ENCODE assay signal across 11 cellular contexts in genomic region chr7:155230169-155230593, GRCh38.
A peak's percentile ranks its signal among the peaks of the same experiment; 100 is the strongest.
DNase-seq lines count a peak whose midpoint lies in the region; ATAC-seq, FAIRE-seq and TF ChIP-seq lines count a peak whose summit lies in the region.
"Had no signal": no experiment of that assay in that cellular context is flagged by ENCODE, and none has a peak within 500 bp of the region (broad histone marks: within the 10 kb centered on the region; RNA-seq: fewer than 3 reads in every experiment).

No MANE protein-coding gene starts in this region.

- peak overlapping the region; percentile 91 for H3K27ac Mint-ChIP-seq in astrocyte (ENCODE audit: unreplicated experiment)

- peak overlapping the region; percentile 38 for H3K4me2 ChIP-seq in astrocyte (ENCODE audit: low read length)
- peak overlapping the region; percentile 47 for H3K4me2 ChIP-seq in skeletal muscle satellite cell (ENCODE audit: low read length)

- H3K27me3 Mint-ChIP-seq in astrocyte (ENCODE audit: low read depth, unreplicated experiment): peaks cover 25% of the 10 kb centered on the region

- 88 to 89% methylated on average over 11 of the region's 11 CpGs for WGBS in aorta, 2 donors

- no peak overlapping the region for H2AFZ ChIP-seq in astrocyte (ENCODE audit: low read depth, low read length)

- H3K4me3 ChIP-seq in HFF-Myc (replicated peaks; ENCODE audit: low read depth, low read length) (no peak overlapping the region), astrocyte (ENCODE audit: insufficient read depth, low read depth, low read length) (no peak overlapping the region), skeletal muscle satellite cell (ENCODE audit: low read length) (no peak overlapping the region), aorta (ENCODE audit: low read length in 2 of 2) (no peak overlapping the region)

- no peaks in the 10 kb centered on the region for H3K79me2 ChIP-seq in astrocyte (ENCODE audit: insufficient read depth, low read length)

- H3K9me3 ChIP-seq in astrocyte (ENCODE audit: insufficient read depth, low read depth, low read length) (no peaks in the 10 kb centered on the region), skeletal muscle satellite cell (replicated peaks; ENCODE audit: low read length) (no peaks in the 10 kb centered on the region), aorta (ENCODE audit: control insufficient read depth, low read length) (no peaks in the 10 kb centered on the region)

- H3K9ac ChIP-seq in astrocyte (ENCODE audit: low read length) (peak overlapping the region; percentile 45), skeletal muscle satellite cell (ENCODE audit: low read depth, low read length) (peak overlapping the region; percentile 45)

- H4K20me1 ChIP-seq in astrocyte (ENCODE audit: insufficient read depth, low read length): no peaks in the 10 kb centered on the region

- H3K4me1 Mint-ChIP-seq in astrocyte (ENCODE audit: low read depth, unreplicated experiment): peaks cover 39% of the 10 kb centered on the region

- TF ChIP-seq CTCF in HFF-Myc (IDR thresholded peaks at IDR 0.05; ENCODE audit: low read depth, low read length, missing control alignments) (no peak), astrocyte (IDR thresholded peaks at IDR 0.05; ENCODE audit: insufficient read depth, low read depth, low read length) (no peak)

- intact Hi-C loops in aorta (cut with DNase I): no loop called here

- H3K36me3 ChIP-seq in astrocyte (ENCODE audit: insufficient read depth, low read length) (no peaks in the 10 kb centered on the region), skeletal muscle satellite cell (ENCODE audit: insufficient read depth, low read length) (no peaks in the 10 kb centered on the region), aorta (ENCODE audit: control insufficient read depth in 1 of 2, insufficient read depth in 2 of 2, low read length in 1 of 2) (no peaks in the 10 kb centered on the region)

- peaks cover 9% of the 10 kb centered on the region for H3K9me3 Mint-ChIP-seq in astrocyte (ENCODE audit: unreplicated experiment)
- H3K9me3 Mint-ChIP-seq: naive thymus-derived CD8-positive, alpha-beta T cell had no signal

- H3K27me3 ChIP-seq in astrocyte (ENCODE audit: insufficient read depth, low read length) (no peaks in the 10 kb centered on the region), skeletal muscle satellite cell (ENCODE audit: control insufficient read depth, insufficient read depth, low read length) (no peaks in the 10 kb centered on the region), aorta (ENCODE audit: control insufficient read depth in 1 of 2, insufficient read depth in 2 of 2, low read length in 1 of 2) (no peaks in the 10 kb centered on the region)

- H3K4me3 Mint-ChIP-seq in astrocyte (ENCODE audit: unreplicated experiment): peak overlapping the region; percentile 34
- H3K4me3 Mint-ChIP-seq: naive thymus-derived CD8-positive, alpha-beta T cell had no signal

- peak; percentile 100 for FAIRE-seq in astrocyte (lab: Jason Lieb, UNC)

- peak overlapping the region; percentile 76 for H3K27ac ChIP-seq in astrocyte (ENCODE audit: low read depth, low read length)
- H3K27ac ChIP-seq in aorta (ENCODE audit: low read depth in 1 of 2, low read length in 2 of 2): no peak overlapping the region

- ATAC-seq in aorta (ENCODE audit: low FRiP score): no peak
- no peak for ATAC-seq in GM19452 (IDR thresholded peaks at IDR 0.05; ENCODE audit: unreplicated experiment)
- no peak for ATAC-seq in GM18870 (IDR thresholded peaks at IDR 0.05; ENCODE audit: unreplicated experiment)
- no peak for ATAC-seq in GM18867 (IDR thresholded peaks at IDR 0.05; ENCODE audit: unreplicated experiment)
- ATAC-seq: naive thymus-derived CD8-positive, alpha-beta T cell had no signal

- DNase-seq in HFF-Myc (ENCODE audit: extremely low read depth, low read depth): peak; percentile 87
- peak; percentile 100 for DNase-seq in astrocyte (ENCODE audit: low read depth)
- DNase-seq in iPS-NIHi11 (ENCODE audit: low spot score): peak; percentile 88
- no peak for DNase-seq in aorta
- DNase-seq: activated T-cell treated with anti-CD3 and anti-CD28 coated beads, Interleukin-2, amount 50 U/mL, for 48 hours; naive thymus-derived CD8-positive, alpha-beta T cell; NCI-H446 treated with DMSO at 0.1 percent for 48 hours had no signal

- H3K4me1 ChIP-seq in astrocyte (ENCODE audit: insufficient read depth, low read length) (peaks cover 31% of the 10 kb centered on the region), skeletal muscle satellite cell (ENCODE audit: control insufficient read depth, insufficient read depth, low read length) (peaks cover 25% of the 10 kb centered on the region), aorta (ENCODE audit: control insufficient read depth in 1 of 2, insufficient read depth in 2 of 2, low read length in 2 of 2) (no peaks in the 10 kb centered on the region)

- peaks cover 10% of the 10 kb centered on the region for H3K36me3 Mint-ChIP-seq in astrocyte (ENCODE audit: low read depth, unreplicated experiment)
- H3K36me3 Mint-ChIP-seq: naive thymus-derived CD8-positive, alpha-beta T cell had no signal

Comparison
In these comparisons a context has a peak if more than half of its experiments do, and no peak if none do; other contexts are left out.
1. DNase-seq: peak in HFF-Myc (single experiment), astrocyte (single experiment) and iPS-NIHi11 (single experiment); none in aorta (0 of 2).